ENCODE assay signal across 13 cellular contexts in the genomic region with DNA sequence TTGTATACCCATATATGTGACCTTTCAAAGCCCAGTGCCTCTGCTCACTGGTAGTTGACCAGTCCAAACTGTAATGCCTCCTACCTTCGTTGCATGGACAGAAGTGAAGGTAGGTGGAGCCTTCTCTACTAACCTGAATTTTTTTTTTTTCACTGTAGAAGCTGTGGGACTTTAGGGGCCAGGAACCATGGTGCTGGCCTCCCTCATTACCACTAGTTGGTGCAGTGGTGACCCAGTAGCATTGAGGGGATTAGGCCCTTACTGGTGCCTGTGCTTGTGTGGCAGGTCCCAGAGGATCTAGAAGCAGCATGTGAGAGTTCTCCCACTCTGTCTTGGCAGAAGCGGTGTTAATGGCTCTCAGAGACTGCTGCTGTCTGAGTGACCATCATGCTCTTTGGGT. TPM values are rescaled to one million over a fixed set of nuclear protein-coding genes. Genes with fewer than 3 reads are reported as not detected.
DNase-seq lines count a peak whose midpoint lies in the region; ATAC-seq, FAIRE-seq and TF ChIP-seq lines count a peak whose summit lies in the region.
"Had no signal": no experiment of that assay in that cellular context is flagged by ENCODE, and none has a peak within 500 bp of the region (broad histone marks: within the 10 kb centered on the region; RNA-seq: fewer than 3 reads in every experiment).

No MANE protein-coding gene starts in this region.

- H3K79me2 ChIP-seq in hepatocyte, result peaks cover 51% of the 10 kb centered on the region

- H3K4me2 ChIP-seq in hepatocyte, result peak overlapping the region; percentile 92

- POLR2A ChIA-PET in CD8-positive, alpha-beta memory T cell (lab: Charles Lee), result no interaction called here

- no peak overlapping the region for H3K27ac Mint-ChIP-seq in CD8-positive, alpha-beta memory T cell
- H3K27ac Mint-ChIP-seq: memory B cell had no signal

- H3K4me1 Mint-ChIP-seq in CD8-positive, alpha-beta memory T cell, result peaks cover 8 to 13% (median 11%) of the 10 kb centered on the region in 3 donors

- peaks cover 0 to 2% of the 10 kb centered on the region in 2 donors for H3K27me3 Mint-ChIP-seq in CD8-positive, alpha-beta memory T cell

- DNase-seq in CD8-positive, alpha-beta memory T cell, result no peak
- DNase-seq in RKO (ENCODE audit: low spot score), result peak; percentile 43
- DNase-seq in hepatocyte (ENCODE audit: low spot score), result no peak
- DNase-seq in RCC 7860 (ENCODE audit: low spot score), result no peak
- no peak for DNase-seq in DMS153 treated with DMSO at 0.1 percent for 48 hours (lab: John Stamatoyannopoulos, UW; ENCODE audit: unreplicated experiment)
- DNase-seq: aorta; effector memory CD4-positive, alpha-beta T cell; NCI-H1436 treated with DMSO at 0.1 percent for 48 hours; psoas muscle had no signal

- H3K9me3 ChIP-seq in CD8-positive, alpha-beta memory T cell (ENCODE audit: low read length), result no peaks in the 10 kb centered on the region
- H3K9me3 ChIP-seq in hepatocyte (ENCODE audit: low read depth), result no peaks in the 10 kb centered on the region
- H3K9me3 ChIP-seq: psoas muscle had no signal

- ATAC-seq in HG03571 (IDR thresholded peaks at IDR 0.05; ENCODE audit: unreplicated experiment) (no peak), HG02852 (IDR thresholded peaks at IDR 0.05; ENCODE audit: unreplicated experiment) (no peak)
- ATAC-seq: psoas muscle had no signal

- no peak overlapping the region for H2AFZ ChIP-seq in hepatocyte

- H3K4me3 ChIP-seq in CD8-positive, alpha-beta memory T cell (ENCODE audit: low read length), result no peak overlapping the region
- H3K4me3 ChIP-seq in GM12875 (ENCODE audit: low read depth, low read length), result no peak overlapping the region
- H3K4me3 ChIP-seq in hepatocyte, result no peak overlapping the region
- H3K4me3 ChIP-seq: psoas muscle had no signal

- H3K27me3 ChIP-seq in CD8-positive, alpha-beta memory T cell (ENCODE audit: insufficient read depth, low read length, poor library complexity, severe bottlenecking), result no peaks in the 10 kb centered on the region
- H3K27me3 ChIP-seq in hepatocyte, result no peaks in the 10 kb centered on the region

- TF ChIP-seq CTCF in GM12875 (IDR thresholded peaks at IDR 0.05; ENCODE audit: borderline replicate concordance, insufficient read depth, low read depth, low read length) (0 out of 2 replicates have a peak, but pooled peaks have one; percentile 27), hepatocyte (IDR thresholded peaks at IDR 0.05; ENCODE audit: poor library complexity) (no peak)

- H4K20me1 ChIP-seq in hepatocyte (ENCODE audit: insufficient read depth, poor library complexity, severe bottlenecking), result no peaks in the 10 kb centered on the region

- H3K36me3 Mint-ChIP-seq in CD8-positive, alpha-beta memory T cell, result peaks cover 0 to 5% (median 3%) of the 10 kb centered on the region in 3 donors

- 67% methylated on average over 2 of the region's 2 CpGs for WGBS in hepatocyte (ENCODE audit: low lambda C conversion rate, missing lambda C conversion rate)

- H3K4me3 Mint-ChIP-seq in CD8-positive, alpha-beta memory T cell, result peak overlapping the region in 5 of 7 donors; percentile 19 to 69 (median 24)
- H3K4me3 Mint-ChIP-seq: memory B cell had no signal

- CTCF ChIA-PET in CD8-positive, alpha-beta memory T cell (lab: Charles Lee), result no interaction called here

- H3K9me2 ChIP-seq in hepatocyte (replicated peaks; ENCODE audit: insufficient read depth), result no peaks in the 10 kb centered on the region

- H3K27ac ChIP-seq in CD8-positive, alpha-beta memory T cell (ENCODE audit: low read depth, low read length), result no peak overlapping the region
- H3K27ac ChIP-seq in hepatocyte, result peak overlapping the region; percentile 91
- H3K27ac ChIP-seq: psoas muscle had no signal

- no peaks in the 10 kb centered on the region for H3K36me3 ChIP-seq in CD8-positive, alpha-beta memory T cell (ENCODE audit: insufficient read depth, low read length)
- no peaks in the 10 kb centered on the region for H3K36me3 ChIP-seq in hepatocyte (replicated peaks; ENCODE audit: insufficient read depth, low read depth)

- peaks cover 0 to under 1% (median 0%) of the 10 kb centered on the region in 5 donors for H3K9me3 Mint-ChIP-seq in CD8-positive, alpha-beta memory T cell

- H3K4me1 ChIP-seq in CD8-positive, alpha-beta memory T cell (ENCODE audit: insufficient read depth, low read length), result peaks cover 6% of the 10 kb centered on the region
- H3K4me1 ChIP-seq in hepatocyte (ENCODE audit: insufficient read depth), result peaks cover 6% of the 10 kb centered on the region

- no peak for FAIRE-seq in RCC 7860 (lab: Jason Lieb, UNC)

RNA-seq across cellular contexts. Expression of a gene that starts 2.3 kb away (rescaled TPM):
- 1 to 10 TPM; 1.6 to 2.4 TPM for total RNA-seq in CD8-positive, alpha-beta memory T cell
- 3.2 TPM for polyA plus RNA-seq in CD8-positive, alpha-beta memory T cell
- 22.1 and 22.4 TPM in 2 replicates for total RNA-seq in hepatocyte
- polyA plus RNA-seq in hepatocyte, result 13.1 and 17.0 TPM in 2 replicates

RNA-seq across cellular contexts. Expression of a gene that starts 56.5 kb away (rescaled TPM):
- total RNA-seq in CD8-positive, alpha-beta memory T cell, result 1 to 10 TPM; 6.8 to 7.0 TPM
- 1.3 TPM for polyA plus RNA-seq in CD8-positive, alpha-beta memory T cell
- 21.0 and 21.3 TPM in 2 replicates for total RNA-seq in hepatocyte
- polyA plus RNA-seq in hepatocyte, result 5.3 and 6.1 TPM in 2 replicates
